9 cellular contexts compared by ENCODE assay signal in the genomic region with DNA sequence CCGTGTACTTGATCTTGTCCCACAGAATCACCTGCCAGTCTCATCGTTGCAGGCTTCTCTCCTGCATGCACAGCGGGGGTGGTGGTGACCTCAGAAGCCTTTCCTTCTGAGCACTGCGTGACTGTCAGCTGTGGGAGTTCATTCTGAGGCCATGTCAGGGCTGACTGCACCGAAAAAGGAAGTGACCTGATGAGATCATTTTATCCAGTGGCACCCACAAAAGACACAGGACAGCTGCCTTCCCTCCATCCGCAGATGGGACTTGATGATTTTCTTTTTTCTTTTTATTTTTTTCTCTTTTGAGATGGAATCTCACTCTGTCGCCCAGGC.
DNase-seq lines count a peak whose midpoint lies in the region; ATAC-seq and TF ChIP-seq lines count a peak whose summit lies in the region.
"Had no signal": no experiment of that assay in that cellular context is flagged by ENCODE, and none has a peak within 500 bp of the region (broad histone marks: within the 10 kb centered on the region; RNA-seq: fewer than 3 reads in every experiment).

No MANE protein-coding gene starts in this region.

- H3K4me3 Mint-ChIP-seq in H9 (no peak overlapping the region), nephron progenitor cell (no peak overlapping the region)

- H3K4me3 ChIP-seq in WERI-Rb-1 (ENCODE audit: low read depth, low read length): no peak overlapping the region
- H3K4me3 ChIP-seq in lower lobe of right lung: no peak overlapping the region
- H3K4me3 ChIP-seq: skin epidermis had no signal

- no peak overlapping the region for H2BK12ac ChIP-seq in H9 (ENCODE audit: insufficient read length, low read depth, low read length)

- H3K36me3 ChIP-seq in WERI-Rb-1 (peaks cover 4% of the 10 kb centered on the region), lower lobe of right lung (peaks cover 91% of the 10 kb centered on the region)

- no peaks in the 10 kb centered on the region for H3K27me3 Mint-ChIP-seq in H9 (ENCODE audit: low read depth)
- no peaks in the 10 kb centered on the region for H3K27me3 Mint-ChIP-seq in nephron progenitor cell (ENCODE audit: low read depth, poor library complexity)

- H3K9ac ChIP-seq in H9 (ENCODE audit: extremely low read depth, insufficient read length, low read length): no peak overlapping the region

- H3K23ac ChIP-seq in H9 (ENCODE audit: insufficient read length, low read depth, low read length): no peak overlapping the region

- H3K4me2 ChIP-seq in H9 (ENCODE audit: insufficient read depth, insufficient read length, low read length): no peak overlapping the region

- TF ChIP-seq CTCF in WERI-Rb-1 (IDR thresholded peaks at IDR 0.05; ENCODE audit: low read depth, low read length) (no peak), lower lobe of right lung (IDR thresholded peaks at IDR 0.05) (no peak), H9 (conservative IDR thresholded peaks at IDR 0.05) (no peak), nephron progenitor cell (IDR thresholded peaks at IDR 0.05) (no peak)

- H4K8ac ChIP-seq in H9 (replicated peaks; ENCODE audit: insufficient read length, low read depth, low read length): no peak overlapping the region

- no peak overlapping the region for H3K18ac ChIP-seq in H9 (ENCODE audit: insufficient read length, low read depth, low read length)

- no CpG with 5 or more reads among the region's 7 CpGs for WGBS in H9 (ENCODE audit: extremely low coverage, insufficient read length, low lambda C conversion rate)

- H3K27ac ChIP-seq in WERI-Rb-1 (no peak overlapping the region), lower lobe of right lung (no peak overlapping the region), H9 (ENCODE audit: insufficient read length, low read depth, low read length) (no peak overlapping the region)
- H3K27ac ChIP-seq: skin epidermis had no signal

- H2BK120ac ChIP-seq in H9 (ENCODE audit: low read depth, low read length, poor library complexity, severe bottlenecking): no peak overlapping the region

- H2AK5ac ChIP-seq in H9 (ENCODE audit: insufficient read length, low read length): no peak overlapping the region

- H3K27ac Mint-ChIP-seq in H9 (peak overlapping the region in 1 of 3 experiments; percentile 33; a peak in 2 of 7 replicates), nephron progenitor cell (no peak overlapping the region)

- H3K4ac ChIP-seq in H9 (ENCODE audit: low read depth, low read length): no peak overlapping the region

- no peak overlapping the region for H4K5ac ChIP-seq in H9 (ENCODE audit: insufficient read length, low read depth, low read length)

- H2AFZ ChIP-seq in H9 (ENCODE audit: low read length): no peak overlapping the region

- no peak overlapping the region for H4K91ac ChIP-seq in H9 (ENCODE audit: insufficient read length, low read depth, low read length)

- H3K36me3 Mint-ChIP-seq in H9 (ENCODE audit: insufficient read depth in 1 of 3, low read depth in 3 of 3) (peaks cover 26 to 57% (median 57%) of the 10 kb centered on the region in 3 experiments), nephron progenitor cell (ENCODE audit: low read depth) (peaks cover 72% of the 10 kb centered on the region)

- no peaks in the 10 kb centered on the region for H3K9me3 ChIP-seq in WERI-Rb-1 (ENCODE audit: severe bottlenecking)
- H3K9me3 ChIP-seq in lower lobe of right lung: no peaks in the 10 kb centered on the region
- H3K9me3 ChIP-seq in H9 (ENCODE audit: control insufficient read depth, low read depth, low read length): no peaks in the 10 kb centered on the region

- no peaks in the 10 kb centered on the region for H3K79me2 ChIP-seq in H9 (ENCODE audit: insufficient read depth, low read length)

- H3T11ph ChIP-seq in H9 (ENCODE audit: low read length): no peak overlapping the region

- H2BK5ac ChIP-seq in H9 (ENCODE audit: insufficient read length, low read length): no peak overlapping the region

- H3K4me1 Mint-ChIP-seq in H9: peaks cover 4 to 8% of the 10 kb centered on the region in 2 experiments
- peaks cover 15% of the 10 kb centered on the region for H3K4me1 Mint-ChIP-seq in nephron progenitor cell

- H3K23me2 ChIP-seq in H9 (ENCODE audit: insufficient read length, low read depth, low read length, poor library complexity, severe bottlenecking): no peaks in the 10 kb centered on the region

- no peak overlapping the region for H3K14ac ChIP-seq in H9 (ENCODE audit: insufficient read depth, low read length)

- peaks cover 4% of the 10 kb centered on the region for H3K27me3 ChIP-seq in WERI-Rb-1 (ENCODE audit: insufficient read depth, low read depth, severe bottlenecking)
- H3K27me3 ChIP-seq in lower lobe of right lung (ENCODE audit: low read depth): no peaks in the 10 kb centered on the region
- H3K27me3 ChIP-seq in H9 (ENCODE audit: insufficient read depth, low read length): no peaks in the 10 kb centered on the region

- no peaks in the 10 kb centered on the region for H4K20me1 ChIP-seq in H9 (ENCODE audit: control insufficient read depth, insufficient read depth, insufficient read length)

- ATAC-seq in GM19351 (IDR thresholded peaks at IDR 0.05; ENCODE audit: unreplicated experiment) (peak; percentile 99), HG03196 (IDR thresholded peaks at IDR 0.05; ENCODE audit: unreplicated experiment) (peak; percentile 98), lower lobe of right lung (peak; percentile 58 to 79)

- H3K4me1 ChIP-seq in lower lobe of right lung: peaks cover 11% of the 10 kb centered on the region
- no peaks in the 10 kb centered on the region for H3K4me1 ChIP-seq in H9 (ENCODE audit: insufficient read depth, low read length)

- no peaks in the 10 kb centered on the region for H3K9me3 Mint-ChIP-seq in H9
- H3K9me3 Mint-ChIP-seq in nephron progenitor cell: no peaks in the 10 kb centered on the region

- peak; percentile 66 for DNase-seq in COLO668 (lab: John Stamatoyannopoulos, UW; ENCODE audit: unreplicated experiment)
- peak; percentile 75 for DNase-seq in WERI-Rb-1
- DNase-seq in lower lobe of right lung: peak; percentile 68
- DNase-seq in H9: no peak
- no peak for DNase-seq in nephron progenitor cell
- DNase-seq in posterior vena cava (ENCODE audit: low spot score): no peak

- H3K56ac ChIP-seq in H9 (ENCODE audit: insufficient read length, low read depth, low read length): no peak overlapping the region

- no peak overlapping the region for H2BK20ac ChIP-seq in H9 (ENCODE audit: low read depth, low read length, poor library complexity, severe bottlenecking)

- H2BK15ac ChIP-seq in H9 (ENCODE audit: low read depth, low read length): no peak overlapping the region

- H3K79me1 ChIP-seq in H9 (ENCODE audit: insufficient read depth, low read depth, low read length, poor library complexity, severe bottlenecking): no peaks in the 10 kb centered on the region

- intact Hi-C loops in lower lobe of right lung (cut with DNase I): no loop called here
- intact Hi-C loops in posterior vena cava (cut with DNase I): loop anchor here in 1 of 2 donors (10.0 kb wide), 1 partner anchor 163 kb away; no protein-coding TSS in a partner anchor

Comparison
In these comparisons a context has a peak if more than half of its experiments do, and no peak if none do; other contexts are left out.
1. DNase-seq: peak in COLO668 (single experiment), WERI-Rb-1 (single experiment) and lower lobe of right lung (single experiment); none in H9 (single experiment), nephron progenitor cell (single experiment) and posterior vena cava (single experiment).
2. Peak in every context shown above with its lines, with median percentiles within 50 percentile points of each other: ATAC-seq.